Comparison of ENCODE assay signal across 22 cellular contexts in the genomic region with DNA sequence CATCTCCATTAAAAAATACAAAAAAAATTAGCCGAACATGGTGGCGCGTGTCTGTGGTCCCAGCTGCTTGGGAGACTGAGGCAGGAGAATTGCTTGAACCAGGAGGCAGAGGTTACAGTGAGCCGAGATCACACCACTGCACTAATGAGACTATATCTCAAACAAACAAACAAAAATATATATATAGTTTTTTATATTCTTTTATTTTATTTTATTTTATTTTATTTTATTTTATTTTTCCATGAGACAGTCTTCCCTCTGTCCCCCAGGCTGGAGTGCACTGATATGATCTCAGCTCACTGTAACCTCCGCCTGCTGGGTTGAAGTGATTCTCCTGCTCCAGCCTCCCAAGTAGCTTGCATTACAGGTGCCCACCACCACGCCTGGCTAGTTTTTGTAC.
A peak's percentile ranks its signal among the peaks of the same experiment; 100 is the strongest.
DNase-seq lines count a peak whose midpoint lies in the region; ATAC-seq and TF ChIP-seq lines count a peak whose summit lies in the region.
"Had no signal": no experiment of that assay in that cellular context is flagged by ENCODE, and none has a peak within 500 bp of the region (broad histone marks: within the 10 kb centered on the region; RNA-seq: fewer than 3 reads in every experiment).

No MANE protein-coding gene starts in this region.

- no peak overlapping the region for H3K9ac ChIP-seq in neural progenitor cell

- H3K9me3 Mint-ChIP-seq in activated T-helper 2 cell treated with anti-CD3 and anti-CD28 coated beads, Interferon-gamma antibody, Interleukin-2, Interleukin-4, amounts not matched to agents 10 μg/mL and 5 μg/mL and 100 μg/mL, durations not matched to agents 14 hours and 24 hours and 36 hours, result no peaks in the 10 kb centered on the region
- no peaks in the 10 kb centered on the region for H3K9me3 Mint-ChIP-seq in neural progenitor cell
- H3K9me3 Mint-ChIP-seq in activated T-cell treated with anti-CD3 and anti-CD28 coated beads, Interleukin-2, amount 50 U/mL, for 72 hours, result no peaks in the 10 kb centered on the region
- H3K9me3 Mint-ChIP-seq in effector memory CD8-positive, alpha-beta T cell, result no peaks in the 10 kb centered on the region
- H3K9me3 Mint-ChIP-seq: activated T-cell treated with anti-CD3 and anti-CD28 coated beads, Interleukin-2, amount 50 U/mL, for 24 hours; H9 had no signal

- H3K27me3 Mint-ChIP-seq in activated T-helper 2 cell treated with anti-CD3 and anti-CD28 coated beads, Interferon-gamma antibody, Interleukin-2, Interleukin-4, amounts not matched to agents 10 μg/mL and 5 μg/mL and 100 μg/mL, durations not matched to agents 14 hours and 24 hours and 36 hours (ENCODE audit: low read depth), result no peaks in the 10 kb centered on the region
- H3K27me3 Mint-ChIP-seq in neural progenitor cell (ENCODE audit: insufficient read depth, low read depth), result peaks cover 8% of the 10 kb centered on the region
- H3K27me3 Mint-ChIP-seq in activated T-cell treated with anti-CD3 and anti-CD28 coated beads, Interleukin-2, amount 50 U/mL, for 72 hours (ENCODE audit: low read depth), result no peaks in the 10 kb centered on the region
- no peaks in the 10 kb centered on the region for H3K27me3 Mint-ChIP-seq in effector memory CD8-positive, alpha-beta T cell
- H3K27me3 Mint-ChIP-seq: activated T-cell treated with anti-CD3 and anti-CD28 coated beads, Interleukin-2, amount 50 U/mL, for 24 hours had no signal

- H3K9me3 ChIP-seq in heart left ventricle (no peaks in the 10 kb centered on the region), neural progenitor cell (ENCODE audit: low read depth) (no peaks in the 10 kb centered on the region), upper lobe of right lung (no peaks in the 10 kb centered on the region)
- H3K9me3 ChIP-seq: esophagus squamous epithelium, ovary, right lobe of liver had no signal

- peaks cover 20% of the 10 kb centered on the region for H3F3A ChIP-seq in neural progenitor cell (ENCODE audit: low read depth)

- intact Hi-C loops in heart left ventricle (cut with DNase I) (loop anchor here in 1 of 10 donors (10.0 kb wide), 1 partner anchor 106 kb away; no protein-coding TSS in a partner anchor), left cardiac atrium (cut with DNase I) (no loop called here), upper lobe of right lung (cut with DNase I) (no loop called here)
- intact Hi-C loops in activated T-helper 2 cell treated with anti-CD3 and anti-CD28 coated beads, Interferon-gamma antibody, Interleukin-2, Interleukin-4, amounts not matched to agents 10 μg/mL and 5 μg/mL and 100 μg/mL, durations not matched to agents 14 hours and 24 hours and 36 hours (cut with micrococcal nuclease), result no loop called here

- no peak overlapping the region for H3K4me3 Mint-ChIP-seq in activated T-helper 2 cell treated with anti-CD3 and anti-CD28 coated beads, Interferon-gamma antibody, Interleukin-2, Interleukin-4, amounts not matched to agents 10 μg/mL and 5 μg/mL and 100 μg/mL, durations not matched to agents 14 hours and 24 hours and 36 hours (ENCODE audit: low read depth)
- peak overlapping the region; percentile 62 for H3K4me3 Mint-ChIP-seq in neural progenitor cell
- H3K4me3 Mint-ChIP-seq in activated T-cell treated with anti-CD3 and anti-CD28 coated beads, Interleukin-2, amount 50 U/mL, for 72 hours, result no peak overlapping the region
- peak overlapping the region in 1 of 2 donors; percentile 17 for H3K4me3 Mint-ChIP-seq in effector memory CD8-positive, alpha-beta T cell
- H3K4me3 Mint-ChIP-seq: activated T-cell treated with anti-CD3 and anti-CD28 coated beads, Interleukin-2, amount 50 U/mL, for 24 hours had no signal

- peak overlapping the region; percentile 35 for H3K27ac Mint-ChIP-seq in activated T-helper 2 cell treated with anti-CD3 and anti-CD28 coated beads, Interferon-gamma antibody, Interleukin-2, Interleukin-4, amounts not matched to agents 10 μg/mL and 5 μg/mL and 100 μg/mL, durations not matched to agents 14 hours and 24 hours and 36 hours
- peak overlapping the region; percentile 86 for H3K27ac Mint-ChIP-seq in neural progenitor cell
- no peak overlapping the region for H3K27ac Mint-ChIP-seq in activated T-cell treated with anti-CD3 and anti-CD28 coated beads, Interleukin-2, amount 50 U/mL, for 72 hours
- H3K27ac Mint-ChIP-seq in effector memory CD8-positive, alpha-beta T cell, result peak overlapping the region in 1 of 2 donors; percentile 75
- H3K27ac Mint-ChIP-seq: activated T-cell treated with anti-CD3 and anti-CD28 coated beads, Interleukin-2, amount 50 U/mL, for 24 hours had no signal

- H3K27me3 ChIP-seq in heart left ventricle (no peaks in the 10 kb centered on the region), neural progenitor cell (no peaks in the 10 kb centered on the region), upper lobe of right lung (no peaks in the 10 kb centered on the region)
- H3K27me3 ChIP-seq: esophagus squamous epithelium, ovary, right lobe of liver had no signal

- no peak overlapping the region for H3K4me2 ChIP-seq in neural progenitor cell

- H3K36me3 Mint-ChIP-seq in activated T-helper 2 cell treated with anti-CD3 and anti-CD28 coated beads, Interferon-gamma antibody, Interleukin-2, Interleukin-4, amounts not matched to agents 10 μg/mL and 5 μg/mL and 100 μg/mL, durations not matched to agents 14 hours and 24 hours and 36 hours (ENCODE audit: low read depth), result no peaks in the 10 kb centered on the region
- H3K36me3 Mint-ChIP-seq in neural progenitor cell, result no peaks in the 10 kb centered on the region
- H3K36me3 Mint-ChIP-seq in activated T-cell treated with anti-CD3 and anti-CD28 coated beads, Interleukin-2, amount 50 U/mL, for 72 hours (ENCODE audit: insufficient read depth in 2 of 2), result peaks cover 0 to 2% of the 10 kb centered on the region in 2 donors
- peaks cover 3% of the 10 kb centered on the region for H3K36me3 Mint-ChIP-seq in effector memory CD8-positive, alpha-beta T cell (ENCODE audit: insufficient read depth)

- 88 to 99% (median 97%) methylated on average over 6 of the region's 6 CpGs for whole genome bisulfite sequencing in heart left ventricle, 4 donors

- H3K79me2 ChIP-seq in neural progenitor cell (ENCODE audit: low read depth), result no peaks in the 10 kb centered on the region

- H2AFZ ChIP-seq in neural progenitor cell (replicated peaks), result no peak overlapping the region

- ATAC-seq in heart left ventricle (no peak), left cardiac atrium (no peak), upper lobe of right lung (no peak), GM18873 (IDR thresholded peaks at IDR 0.05; ENCODE audit: low FRiP score, unreplicated experiment) (no peak)
- no peak for ATAC-seq in activated T-cell treated with anti-CD3 and anti-CD28 coated beads, Interleukin-2, amount 50 U/mL, for 72 hours (replicated peaks in 1 of 2)
- no peak for ATAC-seq in effector memory CD8-positive, alpha-beta T cell (replicated peaks)

- no peak for DNase-seq in heart left ventricle
- no peak for DNase-seq in left cardiac atrium
- DNase-seq in activated T-helper 2 cell treated with anti-CD3 and anti-CD28 coated beads, Interferon-gamma antibody, Interleukin-2, Interleukin-4, amounts not matched to agents 10 μg/mL and 5 μg/mL and 100 μg/mL, durations not matched to agents 14 hours and 24 hours and 36 hours (ENCODE audit: low spot score), result no peak
- DNase-seq in neural progenitor cell (ENCODE audit: low spot score), result no peak
- DNase-seq in upper lobe of right lung, result no peak
- DNase-seq in activated T-cell treated with anti-CD3 and anti-CD28 coated beads, Interleukin-2, amount 50 U/mL, for 72 hours, result no peak
- DNase-seq in effector memory CD8-positive, alpha-beta T cell, result no peak
- DNase-seq: ACHN; activated CD4-positive, alpha-beta T cell treated with anti-CD3 and anti-CD28 coated beads for 1 hour; activated naive CD4-positive, alpha-beta T cell treated with Interleukin-2 at 50 U/mL for 16 hours; activated T-cell treated with anti-CD3 and anti-CD28 coated beads, Interleukin-2, amount 50 U/mL, for 24 hours; effector memory CD4-positive, alpha-beta T cell; esophagus squamous epithelium; H9; NCI-H2107; NCI-H510A treated with DMSO at 0.1 percent for 48 hours; RPMI8226; stimulated activated CD4-positive, alpha-beta T cell treated with anti-CD3 and anti-CD28 coated beads, Interleukin-15, amount 100 ng/mL, for 24 hours; substantia nigra had no signal

- peak overlapping the region in 7 of 12 donors; percentile 26 to 89 (median 79) for H3K27ac ChIP-seq in heart left ventricle
- H3K27ac ChIP-seq in neural progenitor cell, result no peak overlapping the region
- H3K27ac ChIP-seq in upper lobe of right lung, result peak overlapping the region; percentile 84
- H3K27ac ChIP-seq: right lobe of liver had no signal

- peaks cover 41% of the 10 kb centered on the region for H3K4me1 Mint-ChIP-seq in activated T-helper 2 cell treated with anti-CD3 and anti-CD28 coated beads, Interferon-gamma antibody, Interleukin-2, Interleukin-4, amounts not matched to agents 10 μg/mL and 5 μg/mL and 100 μg/mL, durations not matched to agents 14 hours and 24 hours and 36 hours (ENCODE audit: low read depth)
- peaks cover 57% of the 10 kb centered on the region for H3K4me1 Mint-ChIP-seq in neural progenitor cell
- H3K4me1 Mint-ChIP-seq in activated T-cell treated with anti-CD3 and anti-CD28 coated beads, Interleukin-2, amount 50 U/mL, for 72 hours (ENCODE audit: low read depth), result peaks cover 71% of the 10 kb centered on the region
- peaks cover 19 to 28% of the 10 kb centered on the region in 2 donors for H3K4me1 Mint-ChIP-seq in effector memory CD8-positive, alpha-beta T cell (ENCODE audit: low read depth in 2 of 2)

- TF ChIP-seq POLR2A in heart left ventricle (IDR thresholded peaks at IDR 0.05), result no peak

- H3K4me3 ChIP-seq in heart left ventricle (no peak overlapping the region), neural progenitor cell (no peak overlapping the region), upper lobe of right lung (no peak overlapping the region)
- H3K4me3 ChIP-seq: esophagus squamous epithelium, ovary, right lobe of liver had no signal

- no peaks in the 10 kb centered on the region for H3K36me3 ChIP-seq in heart left ventricle
- H3K36me3 ChIP-seq in neural progenitor cell, result no peaks in the 10 kb centered on the region
- no peaks in the 10 kb centered on the region for H3K36me3 ChIP-seq in upper lobe of right lung
- H3K36me3 ChIP-seq: esophagus squamous epithelium, ovary, right lobe of liver had no signal

- TF ChIP-seq CTCF in heart left ventricle (IDR thresholded peaks at IDR 0.05), result no peak
- no peak for TF ChIP-seq CTCF in neural progenitor cell (IDR thresholded peaks at IDR 0.05)
- no peak for TF ChIP-seq CTCF in upper lobe of right lung (IDR thresholded peaks at IDR 0.05)

- no peaks in the 10 kb centered on the region for H4K20me1 ChIP-seq in neural progenitor cell (ENCODE audit: low read depth)

- peaks cover 5 to 61% (median 50%) of the 10 kb centered on the region in 12 donors for H3K4me1 ChIP-seq in heart left ventricle
- peaks cover 16% of the 10 kb centered on the region for H3K4me1 ChIP-seq in neural progenitor cell
- H3K4me1 ChIP-seq in upper lobe of right lung, result peaks cover 52% of the 10 kb centered on the region
